8 cellular contexts compared by ENCODE assay signal in genomic region chr5:62578540-62578939, GRCh38. TPM values are rescaled to one million over a fixed set of nuclear protein-coding genes. Genes with fewer than 3 reads are reported as not detected.
DNase-seq lines count a peak whose midpoint lies in the region; ATAC-seq and TF ChIP-seq lines count a peak whose summit lies in the region.

TSS of gene LRRC70 (plus strand) at chr5:62578819. CDS start at chr5:62579439, 620 bp downstream.

- TF ChIP-seq CTCF in liver (IDR thresholded peaks at IDR 0.05; ENCODE audit: low read depth, low read length, missing input control), result no peak

- peaks cover 0 to 7% (median 0%) of the 10 kb centered on the region in 4 donors for H3K36me3 ChIP-seq in liver (ENCODE audit: control insufficient read depth in 4 of 4, insufficient read depth in 3 of 4, low read depth in 1 of 4, low read length in 3 of 4)

- H3K9ac ChIP-seq in liver (ENCODE audit: low read depth in 1 of 2, low read length in 2 of 2), result peak within 1 kb of the TSS in 1 of 2 donors; percentile 51

- no peaks in the 10 kb centered on the region for H3K27me3 Mint-ChIP-seq in activated CD8-positive, alpha-beta T cell treated with anti-CD3 and anti-CD28 coated beads, Interleukin-2, amount 10 ng/mL, durations not matched to agents 7 days and 5 days (ENCODE audit: low read depth)

- ATAC-seq in GM19372 (IDR thresholded peaks at IDR 0.05; ENCODE audit: low read depth, unreplicated experiment), result peak; percentile 83
- ATAC-seq in HG03378 (IDR thresholded peaks at IDR 0.05; ENCODE audit: unreplicated experiment), result peak; percentile 92
- ATAC-seq in activated CD8-positive, alpha-beta T cell treated with anti-CD3 and anti-CD28 coated beads, Interleukin-2, amount 10 ng/mL, durations not matched to agents 7 days and 5 days, result peak; percentile 97

- H3K27ac Mint-ChIP-seq in activated CD8-positive, alpha-beta T cell treated with anti-CD3 and anti-CD28 coated beads, Interleukin-2, amount 10 ng/mL, durations not matched to agents 7 days and 5 days, result peak within 1 kb of the TSS; percentile 75

- no peaks in the 10 kb centered on the region for H3K9me3 Mint-ChIP-seq in activated CD8-positive, alpha-beta T cell treated with anti-CD3 and anti-CD28 coated beads, Interleukin-2, amount 10 ng/mL, durations not matched to agents 7 days and 5 days (ENCODE audit: insufficient read depth)

- TF ChIP-seq RAD21 in liver (IDR thresholded peaks at IDR 0.05), result no peak

- H3K27ac ChIP-seq in liver (ENCODE audit: low read depth in 1 of 2, low read length in 2 of 2), result no peak within 1 kb of the TSS

- peaks cover 11% of the 10 kb centered on the region for H3K4me1 Mint-ChIP-seq in activated CD8-positive, alpha-beta T cell treated with anti-CD3 and anti-CD28 coated beads, Interleukin-2, amount 10 ng/mL, durations not matched to agents 7 days and 5 days (ENCODE audit: low read depth)

- POLR2A ChIA-PET in activated CD8-positive, alpha-beta T cell treated with anti-CD3 and anti-CD28 coated beads, Interleukin-2, amount 10 ng/mL, durations not matched to agents 7 days and 5 days (lab: Charles Lee), result no interaction called here

- CTCF ChIA-PET in activated CD8-positive, alpha-beta T cell treated with anti-CD3 and anti-CD28 coated beads, Interleukin-2, amount 10 ng/mL, durations not matched to agents 7 days and 5 days (lab: Charles Lee), result no interaction called here

- H3K27me3 ChIP-seq in liver (ENCODE audit: control insufficient read depth in 4 of 4, insufficient read depth in 4 of 4, low read length in 3 of 4), result no peaks in the 10 kb centered on the region

- no peaks in the 10 kb centered on the region for H3K9me3 ChIP-seq in liver (ENCODE audit: control insufficient read depth in 4 of 4, low read length in 3 of 4)

- DNase-seq in DMS53 (lab: John Stamatoyannopoulos, UW) (peak; percentile 92), NCI-H526 treated with DMSO at 0.1 percent for 48 hours (lab: John Stamatoyannopoulos, UW) (no peak)
- DNase-seq in activated CD8-positive, alpha-beta T cell treated with anti-CD3 and anti-CD28 coated beads, Interleukin-2, amount 10 ng/mL, durations not matched to agents 7 days and 5 days, result peak; percentile 43
- no peak for DNase-seq in stimulated activated CD4-positive, alpha-beta T cell treated with anti-CD3 and anti-CD28 coated beads, Interleukin-4, amount 100 ng/mL, for 4 hours
- DNase-seq in stimulated activated CD4-positive, alpha-beta T cell treated with anti-CD3 and anti-CD28 coated beads, Interleukin-4, amount 100 ng/mL, for 24 hours, result no peak

- H3K4me1 ChIP-seq in liver (ENCODE audit: control insufficient read depth in 4 of 4, insufficient read depth in 4 of 4, low read length in 3 of 4), result no peaks in the 10 kb centered on the region

- peaks cover 2% of the 10 kb centered on the region for H3K36me3 Mint-ChIP-seq in activated CD8-positive, alpha-beta T cell treated with anti-CD3 and anti-CD28 coated beads, Interleukin-2, amount 10 ng/mL, durations not matched to agents 7 days and 5 days (ENCODE audit: low read depth)

- 57% methylated on average over 4 of the region's 4 CpGs for WGBS in liver

- peak within 1 kb of the TSS; percentile 49 for H3K4me3 Mint-ChIP-seq in activated CD8-positive, alpha-beta T cell treated with anti-CD3 and anti-CD28 coated beads, Interleukin-2, amount 10 ng/mL, durations not matched to agents 7 days and 5 days

- no peak within 1 kb of the TSS for H3K4me3 ChIP-seq in liver (ENCODE audit: low read depth in 1 of 3, low read length in 3 of 3)

TF ChIP-seq in liver, 16 proteins besides CTCF, POLR2A, EP300 and RAD21:
- TF ChIP-seq TAF1 (conservative IDR thresholded peaks at IDR 0.05) (no peak), EGR1 (IDR thresholded peaks at IDR 0.05; ENCODE audit: low read depth in 2 of 2) (no peak), NR2F2 (IDR thresholded peaks at IDR 0.05) (peak; percentile 67)

RNA-seq across cellular contexts. Expression of gene LRRC70, which starts in this region (rescaled TPM):
- 1 to 10 TPM in 1 of 2 experiments, under 1 TPM in 1; 0.97 to 1.4 TPM for total RNA-seq in activated CD8-positive, alpha-beta T cell treated with anti-CD3 and anti-CD28 coated beads, Interleukin-2, amount 10 ng/mL, durations not matched to agents 7 days and 5 days
- 1 to 10 TPM; 2.3 to 2.8 TPM for total RNA-seq in liver
- polyA plus RNA-seq in liver, result 1 to 10 TPM in 1 of 2 donors, under 1 TPM in 1; 0.66 to 1.0 TPM

Comparison
In these comparisons a context has a peak if more than half of its experiments do, and no peak if none do; other contexts are left out.
1. DNase-seq: peak in DMS53 (single experiment) and activated CD8-positive, alpha-beta T cell treated with anti-CD3 and anti-CD28 coated beads, Interleukin-2, amount 10 ng/mL, durations not matched to agents 7 days and 5 days (single experiment); none in stimulated activated CD4-positive, alpha-beta T cell treated with anti-CD3 and anti-CD28 coated beads, Interleukin-4, amount 100 ng/mL, for 4 hours (0 of 2), NCI-H526 treated with DMSO at 0.1 percent for 48 hours (single experiment) and stimulated activated CD4-positive, alpha-beta T cell treated with anti-CD3 and anti-CD28 coated beads, Interleukin-4, amount 100 ng/mL, for 24 hours (single experiment).
2. Peak in every context shown above with its lines, with median percentiles within 50 percentile points of each other: ATAC-seq.